4 cellular contexts compared by ENCODE assay signal in genomic region chr15:94644433-94644832, GRCh38.
TF ChIP-seq lines count a peak whose summit lies in the region.

No MANE protein-coding gene starts in this region.

TF ChIP-seq in HepG2, 621 proteins besides CTCF, POLR2A, EP300 and RAD21:
- TF ChIP-seq CEBPB (IDR thresholded peaks at IDR 0.05; ENCODE audit: borderline replicate concordance, low read depth, low read length) (peak; percentile 39; the same call in 1 of the 2 replicates), ZNF749 (CRISPR knock-in tag; IDR thresholded peaks at IDR 0.05; ENCODE audit: borderline replicate concordance) (no peak)

TF ChIP-seq in IMR-90, 13 proteins besides CTCF, POLR2A, EP300 and RAD21:
- no peak for TF ChIP-seq MAFK (IDR thresholded peaks at IDR 0.05; ENCODE audit: low read depth, low read length)
- TF ChIP-seq MAZ (IDR thresholded peaks at IDR 0.05; ENCODE audit: borderline replicate concordance, low read depth, low read length), result no peak
- no peak for TF ChIP-seq RCOR1 (IDR thresholded peaks at IDR 0.05; ENCODE audit: insufficient replicate concordance, low read length)
- no peak for TF ChIP-seq MXI1 (IDR thresholded peaks at IDR 0.05; ENCODE audit: borderline replicate concordance, low read depth, low read length)
- peak; percentile 61 for TF ChIP-seq CEBPB (IDR thresholded peaks at IDR 0.05; ENCODE audit: low read depth, low read length)
- no peak for TF ChIP-seq ELK1 (IDR thresholded peaks at IDR 0.05; ENCODE audit: borderline replicate concordance, low read depth, low read length)
- no peak for TF ChIP-seq CHD1 (IDR thresholded peaks at IDR 0.05; ENCODE audit: low read depth, low read length)
- TF ChIP-seq BHLHE40 (IDR thresholded peaks at IDR 0.05; ENCODE audit: low read depth, low read length), result no peak

TF ChIP-seq in K562, 482 proteins besides CTCF, POLR2A, EP300 and RAD21:
- TF ChIP-seq MTA3 (IDR thresholded peaks at IDR 0.05; ENCODE audit: borderline replicate concordance), result no peak
- no peak for TF ChIP-seq ZNF311 (CRISPR knock-in tag; IDR thresholded peaks at IDR 0.05)
- TF ChIP-seq CEBPG (CRISPR knock-in tag; IDR thresholded peaks at IDR 0.05), result no peak
- peak in 1 of 2 experiments; percentile 69; a peak in 2 of 4 replicates for TF ChIP-seq CEBPG (tag; conservative IDR thresholded peaks at IDR 0.05 in 1 of 2, IDR thresholded peaks at IDR 0.05 in 1 of 2)
- TF ChIP-seq ZBTB12 (CRISPR knock-in tag; IDR thresholded peaks at IDR 0.05), result no peak
- no peak for TF ChIP-seq ILF3 (IDR thresholded peaks at IDR 0.05; ENCODE audit: borderline replicate concordance)
- TF ChIP-seq FOXA1 (IDR thresholded peaks at IDR 0.05; ENCODE audit: borderline replicate concordance), result no peak
- TF ChIP-seq NFE2L1 (tag; IDR thresholded peaks at IDR 0.05; ENCODE audit: borderline replicate concordance, low read depth), result no peak
- TF ChIP-seq ATF3 (IDR thresholded peaks at IDR 0.05), result no peak
- no peak for TF ChIP-seq ATF3 (CRISPR knock-in tag; conservative IDR thresholded peaks at IDR 0.05)
- TF ChIP-seq CEBPB (tag; IDR thresholded peaks at IDR 0.05), result peak; percentile 69; the same call in 1 of the 2 replicates
- no peak for TF ChIP-seq HDAC1 (IDR thresholded peaks at IDR 0.05)
- no peak for TF ChIP-seq DEAF1 (CRISPR knock-in tag; IDR thresholded peaks at IDR 0.05)

TF ChIP-seq in H1, 55 proteins besides CTCF, POLR2A, EP300 and RAD21:
- TF ChIP-seq TEAD4 (IDR thresholded peaks at IDR 0.05; ENCODE audit: low read depth, low read length) (no peak), CEBPB (IDR thresholded peaks at IDR 0.05; ENCODE audit: low read depth, low read length) (peak; percentile 45; the same call in 1 of the 2 replicates)
